In genomic region chr11:110463153-110463552, GRCh38 we compare ENCODE assay signal across 8 cellular contexts. TPM values are rescaled to one million over a fixed set of nuclear protein-coding genes. Genes with fewer than 3 reads are reported as not detected.
DNase-seq lines count a peak whose midpoint lies in the region; ATAC-seq, FAIRE-seq and TF ChIP-seq lines count a peak whose summit lies in the region.

No MANE protein-coding gene starts in this region.

- peak; percentile 59 for ATAC-seq in GM21360 (IDR thresholded peaks at IDR 0.05; ENCODE audit: unreplicated experiment)
- ATAC-seq in HepG2, result peak; percentile 91
- no peak for ATAC-seq in GM18870 (IDR thresholded peaks at IDR 0.05; ENCODE audit: unreplicated experiment)
- ATAC-seq in GM18907 (IDR thresholded peaks at IDR 0.05; ENCODE audit: unreplicated experiment), result no peak

- 80% methylated on average over 6 of the region's 6 CpGs for WGBS in HepG2 (ENCODE audit: low lambda C conversion rate)
- WGBS in testis, 2 donors, result 40 to 43% methylated on average over 6 of the region's 6 CpGs

- H3K9ac ChIP-seq in HepG2 (ENCODE audit: insufficient read depth, low read depth, low read length), result no peak overlapping the region

- H3K27ac ChIP-seq in HepG2 (ENCODE audit: extremely low read length, insufficient read depth, low read length) (no peak overlapping the region), testis (no peak overlapping the region)

- CTCF ChIA-PET in HepG2 (lab: Yijun Ruan, JAX; ENCODE audit: low intra/inter-chr PET ratio, low total read pairs), result interaction anchor here (1.2 kb wide), 1 partner anchor 767 kb away, joined by 6 read pairs; no protein-coding TSS in a partner anchor

- H2AFZ ChIP-seq in HepG2 (ENCODE audit: low read length), result no peak overlapping the region

- H3K4me1 ChIP-seq in HepG2 (ENCODE audit: insufficient read depth, low read length) (peaks cover 8% of the 10 kb centered on the region), testis (peaks cover 15% of the 10 kb centered on the region)

- H3K36me3 ChIP-seq in bronchial epithelial cell (ENCODE audit: control insufficient read depth, insufficient read depth, low read length) (peaks cover 4% of the 10 kb centered on the region), HepG2 (replicated peaks in 1 of 2; ENCODE audit: control insufficient read depth in 1 of 2, insufficient read depth in 2 of 2, low read length in 2 of 2) (peaks cover 0 to 7% of the 10 kb centered on the region in 2 experiments; a peak in 3 of 5 replicates), testis (ENCODE audit: low read depth, missing control alignments) (no peaks in the 10 kb centered on the region)

- FAIRE-seq in bronchial epithelial cell (lab: Jason Lieb, UNC) (no peak), HepG2 (lab: Jason Lieb, UNC) (no peak)

- no peak for TF ChIP-seq EP300 in HepG2 (IDR thresholded peaks at IDR 0.05; ENCODE audit: low read depth in 2 of 2, low read length in 2 of 2)
- no peak for TF ChIP-seq EP300 in HepG2 (CRISPR knock-in tag; IDR thresholded peaks at IDR 0.05; ENCODE audit: borderline replicate concordance)

- TF ChIP-seq CTCF in bronchial epithelial cell (IDR thresholded peaks at IDR 0.05; ENCODE audit: insufficient read depth, low read length, severe bottlenecking) (peak; percentile 65), HepG2 (CRISPR knock-in tag; IDR thresholded peaks at IDR 0.05) (peak; percentile 80), testis (IDR thresholded peaks at IDR 0.05) (peak in 1 of 3 experiments; percentile 49)

- BruUV-seq in HepG2 (replicated peaks; lab: Mats Ljungman, UMichigan), result TSS peak; percentile 29

- H3K4me3 ChIP-seq in bronchial epithelial cell (ENCODE audit: low read depth, low read length) (no peak overlapping the region), HepG2 (replicated peaks in 1 of 3; ENCODE audit: insufficient read depth in 1 of 3, low read depth in 2 of 3, low read length in 3 of 3) (no peak overlapping the region), testis (no peak overlapping the region)

- H3K4me2 ChIP-seq in HepG2 (ENCODE audit: low read depth, low read length), result no peak overlapping the region

- H3K9me3 ChIP-seq in HepG2 (ENCODE audit: low read length) (no peaks in the 10 kb centered on the region), testis (no peaks in the 10 kb centered on the region)

- POLR2A ChIA-PET in HepG2 (lab: Yijun Ruan, JAX), result no interaction called here

- no peaks in the 10 kb centered on the region for H4K20me1 ChIP-seq in HepG2 (ENCODE audit: insufficient read depth, low read length)

- in situ Hi-C loops in HepG2 (cut with HindIII; ENCODE audit: extremely low pct_ligation_motif_present, low pct_unique_long_range_greater_than_20kb), result loop anchor here (5.0 to 10.0 kb wide), 2 partner anchors 772 to 979 kb away; no protein-coding TSS in a partner anchor

- intact Hi-C loops in HepG2 (cut with micrococcal nuclease; ENCODE audit: unreplicated experiment), result loop anchor here (1.0 kb wide), 2 partner anchors 66 to 767 kb away; no protein-coding TSS in a partner anchor
- intact Hi-C loops in testis (cut with DNase I; ENCODE audit: low total_unique reads), result no loop called here

- TF ChIP-seq POLR2A in HepG2 (IDR thresholded peaks at IDR 0.05; ENCODE audit: insufficient read depth in 1 of 2, low read depth in 2 of 2, low read length in 2 of 2), result no peak
- TF ChIP-seq POLR2A in testis (IDR thresholded peaks at IDR 0.05), result no peak

- DNase-seq in CD1c-positive myeloid dendritic cell (ENCODE audit: extremely low spot score) (peak; percentile 63), NCI-H510A treated with DMSO at 0.1 percent for 48 hours (lab: John Stamatoyannopoulos, UW) (peak; percentile 26), bronchial epithelial cell (ENCODE audit: low read depth) (peak; percentile 45), HepG2 (ENCODE audit: low spot score) (no peak), testis (peak; percentile 81)

- TF ChIP-seq RAD21 in HepG2 (CRISPR knock-in tag; IDR thresholded peaks at IDR 0.05), result no peak

- H3K27me3 ChIP-seq in bronchial epithelial cell (ENCODE audit: control insufficient read depth, insufficient read depth, low read length) (no peaks in the 10 kb centered on the region), HepG2 (ENCODE audit: control insufficient read depth in 1 of 2, insufficient read depth in 2 of 2, low read length in 2 of 2) (no peaks in the 10 kb centered on the region), testis (no peaks in the 10 kb centered on the region)

- no peaks in the 10 kb centered on the region for H3K79me2 ChIP-seq in HepG2 (ENCODE audit: insufficient read depth, low read length)

TF ChIP-seq in HepG2, 621 proteins besides CTCF, POLR2A, EP300 and RAD21:
- TF ChIP-seq MTA3 (CRISPR knock-in tag; IDR thresholded peaks at IDR 0.05) (no peak), SMC3 (IDR thresholded peaks at IDR 0.05; ENCODE audit: low read length) (peak; percentile 18; the same call in 1 of the 2 replicates), U2AF1 (optimal IDR thresholded peaks at IDR 0.05; ENCODE audit: low read depth, low read length) (no peak), ZBTB33 (CRISPR knock-in tag; IDR thresholded peaks at IDR 0.05) (peak; percentile 41; the same call in 1 of the 2 replicates), STAG1 (CRISPR knock-in tag; IDR thresholded peaks at IDR 0.05) (peak; percentile 80)

RNA-seq across cellular contexts. Expression of gene FDX1, which starts 33.4 kb away (rescaled TPM):
- 9.7 and 11.6 TPM in 2 replicates for total RNA-seq in bronchial epithelial cell
- 13.1 and 14.5 TPM in 2 replicates for total RNA-seq in HepG2 (2016; rRNA removed; fragmentation: Illumina TruSeq; extraction: Trizol)
- total RNA-seq in HepG2 (2016; cell fraction: cytosol; rRNA removed; fragmentation: Illumina TruSeq; extraction: Trizol; ENCODE audit: low read depth), result 14.6 and 14.8 TPM in 2 replicates
- 12.6 and 14.3 TPM in 2 replicates for total RNA-seq in HepG2 (2016; cell fraction: insoluble cytoplasmic fraction; rRNA removed; fragmentation: Illumina TruSeq; extraction: Trizol)
- total RNA-seq in HepG2 (2016; cell fraction: membrane; rRNA removed; fragmentation: Illumina TruSeq; extraction: Trizol), result 16.4 and 17.5 TPM in 2 replicates
- total RNA-seq in HepG2 (2016; cell fraction: nucleus; rRNA removed; fragmentation: Illumina TruSeq; extraction: Trizol), result 5.5 and 6.1 TPM in 2 replicates
- 3.4 and 4.5 TPM in 2 replicates for polyA plus RNA-seq in HepG2 (2011; rRNA removed)
- polyA plus RNA-seq in HepG2 (2011; cell fraction: cytosol; rRNA removed), result 2.4 and 3.4 TPM in 2 replicates
- 0.63 and 1.1 TPM in 2 replicates for polyA plus RNA-seq in HepG2 (2011; cell fraction: nucleus; rRNA removed)
- polyA plus RNA-seq in HepG2 (2012), result 6.8 and 7.0 TPM in 2 replicates
- polyA plus RNA-seq in HepG2 (2016; cell fraction: cytosol; fragmentation: Illumina TruSeq; extraction: Trizol; ENCODE audit: low read depth), result 18.5 and 18.8 TPM in 2 replicates
- 15.6 and 17.9 TPM in 2 replicates for polyA plus RNA-seq in HepG2 (2016; cell fraction: insoluble cytoplasmic fraction; fragmentation: Illumina TruSeq; extraction: Trizol; ENCODE audit: low read depth)
- 15.9 and 16.3 TPM in 2 replicates for polyA plus RNA-seq in HepG2 (2016; cell fraction: membrane; fragmentation: Illumina TruSeq; extraction: Trizol; ENCODE audit: low read depth)
- 8.7 and 9.1 TPM in 2 replicates for polyA plus RNA-seq in HepG2 (2016; cell fraction: nucleus; fragmentation: Illumina TruSeq; extraction: Trizol; ENCODE audit: insufficient read depth, low read depth)
- polyA minus RNA-seq in HepG2 (2011; rRNA and poly(A)+ RNA removed; ENCODE audit: low replicate concordance), result 1.1 and 2.3 TPM in 2 replicates
- 1.8 and 2.5 TPM in 2 replicates for polyA minus RNA-seq in HepG2 (2011; cell fraction: cytosol; rRNA and poly(A)+ RNA removed)
- polyA minus RNA-seq in HepG2 (2011; cell fraction: nucleus; rRNA and poly(A)+ RNA removed), result 2.0 and 2.2 TPM in 2 replicates
- 10 to 100 TPM; 12.9 to 13.9 TPM for total RNA-seq in testis
- polyA plus RNA-seq in testis (ENCODE audit: insufficient read depth, low read depth, low replicate concordance), result 13.1 TPM

Comparison
In these comparisons a context has a peak if more than half of its experiments do, and no peak if none do; other contexts are left out.
1. ATAC-seq: peak in GM21360 (single experiment) and HepG2 (single experiment); none in GM18870 (single experiment) and GM18907 (single experiment).